8 cellular contexts compared by ENCODE assay signal in the genomic region with DNA sequence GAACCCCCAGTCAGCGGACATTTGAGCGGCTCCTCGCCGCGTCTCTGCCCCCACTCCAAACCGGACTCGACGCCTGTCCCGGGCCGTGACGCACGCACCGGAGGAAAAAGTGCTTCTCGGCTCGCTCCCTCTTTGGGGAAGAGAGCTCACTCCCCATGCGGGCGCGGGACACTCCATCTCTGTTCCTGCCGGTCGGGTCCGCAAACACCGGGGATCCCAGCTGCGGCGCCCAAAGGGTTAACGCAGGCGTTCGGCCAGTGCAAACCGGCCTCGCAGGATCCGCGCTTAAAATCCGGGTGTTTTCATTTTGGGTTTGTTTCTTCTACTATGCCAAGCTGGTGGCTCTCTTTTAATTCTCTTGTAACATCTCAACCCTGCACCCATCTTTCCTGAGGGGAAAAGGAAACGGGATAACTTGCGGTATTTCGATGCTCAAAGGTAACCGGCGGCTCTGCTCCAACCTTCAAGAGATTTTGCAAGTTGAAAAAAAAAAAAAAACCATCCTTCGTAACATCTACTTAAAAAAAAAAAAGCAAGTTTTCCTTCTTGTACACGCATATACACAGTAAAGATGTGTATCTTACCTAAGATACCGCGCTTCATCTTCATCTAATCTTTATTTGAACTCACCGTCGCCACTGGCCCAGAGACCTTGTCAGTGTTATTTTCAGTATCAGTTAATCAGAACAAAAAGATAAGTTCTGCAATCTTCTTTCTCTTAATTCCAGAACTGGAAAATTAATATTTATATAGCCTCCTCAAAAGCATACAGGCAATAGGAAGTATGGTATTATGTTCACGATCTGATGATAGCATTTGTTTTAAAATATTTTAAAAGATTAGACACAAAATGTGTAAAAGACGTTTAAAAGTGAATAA. TPM values are rescaled to one million over a fixed set of nuclear protein-coding genes. Genes with fewer than 3 reads are reported as not detected.
A peak's percentile ranks its signal among the peaks of the same experiment; 100 is the strongest.
DNase-seq lines count a peak whose midpoint lies in the region; ATAC-seq and TF ChIP-seq lines count a peak whose summit lies in the region.

No MANE protein-coding gene starts in this region.

- H3K27me3 ChIP-seq in esophagus muscularis mucosa: no peaks in the 10 kb centered on the region
- no peaks in the 10 kb centered on the region for H3K27me3 ChIP-seq in thyroid gland

- TF ChIP-seq EP300 in esophagus muscularis mucosa (IDR thresholded peaks at IDR 0.05): no peak

- whole genome bisulfite sequencing in esophagus muscularis mucosa: 2% methylated on average over 31 of the region's 45 CpGs
- 5% methylated on average over 34 to 37 of the region's 45 CpGs for WGBS in thyroid gland, 2 donors

- H3K9me3 ChIP-seq in esophagus muscularis mucosa (no peaks in the 10 kb centered on the region), thyroid gland (no peaks in the 10 kb centered on the region)

- peaks cover 7% of the 10 kb centered on the region for H3K9me3 Mint-ChIP-seq in activated CD4-positive, alpha-beta T cell treated with anti-CD3 and anti-CD28 coated beads, Interleukin-2, amount 10 ng/mL, durations not matched to agents 7 days and 5 days
- H3K9me3 Mint-ChIP-seq in naive thymus-derived CD8-positive, alpha-beta T cell: peaks cover 0 to 14% (median 8%) of the 10 kb centered on the region in 9 donors

- TF ChIP-seq POLR2A in esophagus muscularis mucosa (IDR thresholded peaks at IDR 0.05; ENCODE audit: low read depth) (no peak), thyroid gland (IDR thresholded peaks at IDR 0.05) (no peak)

- POLR2A ChIA-PET in activated CD4-positive, alpha-beta T cell treated with anti-CD3 and anti-CD28 coated beads, Interleukin-2, amount 10 ng/mL, durations not matched to agents 7 days and 5 days (lab: Charles Lee): no interaction called here
- POLR2A ChIA-PET in naive thymus-derived CD8-positive, alpha-beta T cell (lab: Charles Lee): interaction anchor here (1.2 to 3.9 kb wide), 16 partner anchors 14 to 305 kb away, joined by 3 to 55 read pairs (median 6); no protein-coding TSS in a partner anchor

- H3K36me3 Mint-ChIP-seq in activated CD4-positive, alpha-beta T cell treated with anti-CD3 and anti-CD28 coated beads, Interleukin-2, amount 10 ng/mL, durations not matched to agents 7 days and 5 days (ENCODE audit: low read depth): peaks cover 5% of the 10 kb centered on the region
- H3K36me3 Mint-ChIP-seq in naive thymus-derived CD8-positive, alpha-beta T cell: peaks cover 0 to 9% (median 0%) of the 10 kb centered on the region in 3 donors

- CTCF ChIA-PET in activated CD4-positive, alpha-beta T cell treated with anti-CD3 and anti-CD28 coated beads, Interleukin-2, amount 10 ng/mL, durations not matched to agents 7 days and 5 days (lab: Charles Lee): interaction anchor here (0.7 kb wide), 1 partner anchor 171 kb away, joined by 3 read pairs; no protein-coding TSS in a partner anchor

- intact Hi-C loops in esophagus muscularis mucosa (cut with DNase I) (loop anchor here (5.0 kb wide), 2 partner anchors 168 to 1568 kb away; partner anchors contain the start of genes CEP290 and TMTC3), thyroid gland (cut with DNase I) (no loop called here)

- ATAC-seq in HG03432 (IDR thresholded peaks at IDR 0.05; ENCODE audit: unreplicated experiment): peak; percentile 0
- ATAC-seq in naive thymus-derived CD8-positive, alpha-beta T cell: no peak

- H3K36me3 ChIP-seq in esophagus muscularis mucosa (no peaks in the 10 kb centered on the region), thyroid gland (no peaks in the 10 kb centered on the region)

- H3K27me3 Mint-ChIP-seq in activated CD4-positive, alpha-beta T cell treated with anti-CD3 and anti-CD28 coated beads, Interleukin-2, amount 10 ng/mL, durations not matched to agents 7 days and 5 days: peaks cover 19% of the 10 kb centered on the region
- no peaks in the 10 kb centered on the region for H3K27me3 Mint-ChIP-seq in naive thymus-derived CD8-positive, alpha-beta T cell

- peak; percentile 69 for DNase-seq in NCI-H82 (lab: John Stamatoyannopoulos, UW)
- DNase-seq in NCI-H82 treated with DMSO at 0.1 percent for 48 hours (lab: John Stamatoyannopoulos, UW; ENCODE audit: unreplicated experiment): no peak
- DNase-seq in activated CD4-positive, alpha-beta T cell treated with anti-CD3 and anti-CD28 coated beads, Interleukin-2, amount 10 ng/mL, durations not matched to agents 7 days and 5 days: peak; percentile 37
- DNase-seq in esophagus muscularis mucosa (ENCODE audit: extremely low spot score): no peak
- peak in 5 of 10 donors; percentile 28 to 72 (median 32) for DNase-seq in naive thymus-derived CD8-positive, alpha-beta T cell
- peak; percentile 56 to 66 for DNase-seq in thyroid gland
- DNase-seq in NCI-H2196 treated with DMSO at 0.1 percent for 48 hours (lab: John Stamatoyannopoulos, UW; ENCODE audit: unreplicated experiment): no peak

- peaks cover 31% of the 10 kb centered on the region for H3K4me1 Mint-ChIP-seq in activated CD4-positive, alpha-beta T cell treated with anti-CD3 and anti-CD28 coated beads, Interleukin-2, amount 10 ng/mL, durations not matched to agents 7 days and 5 days
- H3K4me1 Mint-ChIP-seq in naive thymus-derived CD8-positive, alpha-beta T cell: peaks cover 13 to 35% (median 29%) of the 10 kb centered on the region in 4 donors

- H3K27ac ChIP-seq in esophagus muscularis mucosa (replicated peaks in 1 of 4) (peak overlapping the region; percentile 95 to 99 (median 98)), thyroid gland (peak overlapping the region; percentile 83 to 99 (median 96))

- H3K4me3 ChIP-seq in esophagus muscularis mucosa (peak overlapping the region; percentile 72 to 97 (median 90)), thyroid gland (replicated peaks in 1 of 3) (peak overlapping the region; percentile 19 to 88 (median 54))

- H3K27ac Mint-ChIP-seq in activated CD4-positive, alpha-beta T cell treated with anti-CD3 and anti-CD28 coated beads, Interleukin-2, amount 10 ng/mL, durations not matched to agents 7 days and 5 days: peak overlapping the region; percentile 89
- H3K27ac Mint-ChIP-seq in naive thymus-derived CD8-positive, alpha-beta T cell: peak overlapping the region; percentile 85 to 99 (median 98)

- TF ChIP-seq CTCF in esophagus muscularis mucosa (IDR thresholded peaks at IDR 0.05): no peak
- no peak for TF ChIP-seq CTCF in thyroid gland (IDR thresholded peaks at IDR 0.05)

- H3K4me3 Mint-ChIP-seq in activated CD4-positive, alpha-beta T cell treated with anti-CD3 and anti-CD28 coated beads, Interleukin-2, amount 10 ng/mL, durations not matched to agents 7 days and 5 days: peak overlapping the region; percentile 81
- peak overlapping the region; percentile 86 to 95 (median 93) for H3K4me3 Mint-ChIP-seq in naive thymus-derived CD8-positive, alpha-beta T cell

- H3K4me1 ChIP-seq in esophagus muscularis mucosa (peaks cover 13 to 35% (median 19%) of the 10 kb centered on the region in 4 donors), thyroid gland (peaks cover 0 to 12% of the 10 kb centered on the region in 2 donors)

RNA-seq across cellular contexts. Expression of gene ATP2B1, which starts 1.6 kb away (rescaled TPM):
- total RNA-seq in activated CD4-positive, alpha-beta T cell treated with anti-CD3 and anti-CD28 coated beads, Interleukin-2, amount 10 ng/mL, durations not matched to agents 7 days and 5 days: 10 to 100 TPM; 24.2 to 26.6 TPM
- total RNA-seq in esophagus muscularis mucosa (10 to 100 TPM; 16.0 to 36.9 (median 20.7) TPM), thyroid gland (10 to 100 TPM; 34.5 to 66.0 (median 44.4) TPM)
- total RNA-seq in naive thymus-derived CD8-positive, alpha-beta T cell: 10 to 100 TPM; 52.2 to 52.5 TPM
- 10 to 100 TPM; 16.3 to 30.9 (median 26.4) TPM for polyA plus RNA-seq in naive thymus-derived CD8-positive, alpha-beta T cell

Comparison
In these comparisons a context has a peak if more than half of its experiments do, and no peak if none do; other contexts are left out.
1. DNase-seq: peak in NCI-H82 (single experiment), activated CD4-positive, alpha-beta T cell treated with anti-CD3 and anti-CD28 coated beads, Interleukin-2, amount 10 ng/mL, durations not matched to agents 7 days and 5 days (single experiment) and thyroid gland (2 of 2); none in NCI-H82 treated with DMSO at 0.1 percent for 48 hours (single experiment), esophagus muscularis mucosa (single experiment) and NCI-H2196 treated with DMSO at 0.1 percent for 48 hours (single experiment).